ENCODE assay signal across 9 cellular contexts in the genomic region with DNA sequence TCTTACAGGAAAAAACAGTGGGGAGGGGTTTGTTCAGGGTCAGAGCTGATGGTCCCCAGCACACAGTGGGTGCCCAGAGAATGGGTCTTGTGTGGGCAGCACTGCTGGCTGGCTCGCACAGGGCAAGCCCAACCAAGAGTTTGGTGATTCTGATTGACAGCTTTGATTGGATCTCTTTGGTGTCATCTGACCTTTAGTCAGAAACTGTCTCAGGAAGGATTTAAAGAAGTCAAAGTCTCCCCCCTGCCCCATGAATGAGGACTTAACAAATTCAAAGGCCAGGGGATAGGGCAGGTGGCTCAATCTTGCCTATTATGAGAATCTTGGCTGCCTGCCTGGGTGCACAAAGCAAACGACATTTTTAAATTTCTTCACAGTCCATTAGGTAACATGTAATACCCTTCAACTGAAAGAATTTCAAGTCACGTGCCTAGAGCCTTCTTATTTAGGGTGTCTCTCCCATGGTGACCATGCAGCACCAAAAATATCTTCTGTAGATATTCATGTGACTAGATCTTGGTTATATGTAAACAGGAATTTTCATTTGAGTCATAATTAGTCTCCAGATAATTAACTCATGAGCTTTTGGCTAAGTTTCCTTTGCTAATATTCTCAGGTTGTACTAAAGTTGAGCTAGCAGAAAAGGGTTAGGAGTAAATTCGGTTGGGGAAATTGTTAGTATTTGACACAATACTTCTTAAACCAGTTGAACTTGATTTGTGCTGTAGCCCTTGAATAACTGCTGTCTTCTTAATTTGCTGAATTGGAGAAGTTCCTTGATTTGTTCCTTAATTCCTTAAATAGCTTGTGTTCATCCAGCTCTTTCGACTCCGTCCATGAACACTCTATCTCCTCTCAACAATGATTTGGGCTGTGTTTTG. TPM values are rescaled to one million over a fixed set of nuclear protein-coding genes. Genes with fewer than 3 reads are reported as not detected.
DNase-seq lines count a peak whose midpoint lies in the region; TF ChIP-seq lines count a peak whose summit lies in the region.
"Had no signal": no experiment of that assay in that cellular context is flagged by ENCODE, and none has a peak within 500 bp of the region (broad histone marks: within the 10 kb centered on the region; RNA-seq: fewer than 3 reads in every experiment).

No MANE protein-coding gene starts in this region.

- H3K27me3 ChIP-seq in breast epithelium, result no peaks in the 10 kb centered on the region
- H3K27me3 ChIP-seq: SJSA1 had no signal

- no peak overlapping the region for H3K4me3 Mint-ChIP-seq in nephron
- H3K4me3 Mint-ChIP-seq in activated T-cell treated with anti-CD3 and anti-CD28 coated beads, Interleukin-2, amount 50 U/mL, for 24 hours, result no peak overlapping the region

- intact Hi-C loops in breast epithelium (cut with DNase I; ENCODE audit: low total_unique reads), result no loop called here

- peak overlapping the region; percentile 47 to 88 (median 63) for H3K27ac Mint-ChIP-seq in nephron
- no peak overlapping the region for H3K27ac Mint-ChIP-seq in activated T-cell treated with anti-CD3 and anti-CD28 coated beads, Interleukin-2, amount 50 U/mL, for 24 hours

- DNase-seq in D341Med (ENCODE audit: low spot score) (peak; percentile 40), NCI-H1092 (lab: John Stamatoyannopoulos, UW) (peak; percentile 68), breast epithelium (ENCODE audit: low spot score in 2 of 2) (peak in 1 of 2 donors; percentile 42), hippocampal formation (lab: John Stamatoyannopoulos, UW) (no peak), hypothalamus (lab: John Stamatoyannopoulos, UW) (no peak), midbrain (lab: John Stamatoyannopoulos, UW) (no peak)
- DNase-seq in activated T-cell treated with anti-CD3 and anti-CD28 coated beads, Interleukin-2, amount 50 U/mL, for 24 hours, result no peak

- no peaks in the 10 kb centered on the region for H3K9me3 ChIP-seq in breast epithelium
- H3K9me3 ChIP-seq: SJSA1 had no signal

- peaks cover 33% of the 10 kb centered on the region for H3K4me1 Mint-ChIP-seq in nephron
- peaks cover 6% of the 10 kb centered on the region for H3K4me1 Mint-ChIP-seq in activated T-cell treated with anti-CD3 and anti-CD28 coated beads, Interleukin-2, amount 50 U/mL, for 24 hours (ENCODE audit: low read depth)

- no peaks in the 10 kb centered on the region for H3K27me3 Mint-ChIP-seq in nephron (ENCODE audit: low read depth)
- no peaks in the 10 kb centered on the region for H3K27me3 Mint-ChIP-seq in activated T-cell treated with anti-CD3 and anti-CD28 coated beads, Interleukin-2, amount 50 U/mL, for 24 hours

- TF ChIP-seq POLR2A in breast epithelium (IDR thresholded peaks at IDR 0.05), result no peak

- peak overlapping the region; percentile 87 to 89 for H3K27ac ChIP-seq in breast epithelium
- H3K27ac ChIP-seq: SJSA1 had no signal

- H3K36me3 ChIP-seq in breast epithelium, result no peaks in the 10 kb centered on the region
- H3K36me3 ChIP-seq: SJSA1 had no signal

- H3K4me1 ChIP-seq in breast epithelium, result peaks cover 0 to 8% of the 10 kb centered on the region in 2 donors

- H3K9me3 Mint-ChIP-seq in nephron, result no peaks in the 10 kb centered on the region
- H3K9me3 Mint-ChIP-seq in activated T-cell treated with anti-CD3 and anti-CD28 coated beads, Interleukin-2, amount 50 U/mL, for 24 hours, result no peaks in the 10 kb centered on the region

- no peaks in the 10 kb centered on the region for H3K36me3 Mint-ChIP-seq in nephron (ENCODE audit: low read depth)
- no peaks in the 10 kb centered on the region for H3K36me3 Mint-ChIP-seq in activated T-cell treated with anti-CD3 and anti-CD28 coated beads, Interleukin-2, amount 50 U/mL, for 24 hours (ENCODE audit: low read depth)

- no peak for TF ChIP-seq CTCF in breast epithelium (IDR thresholded peaks at IDR 0.05)
- TF ChIP-seq CTCF in nephron (IDR thresholded peaks at IDR 0.05; ENCODE audit: unreplicated experiment in 3 of 3), result no peak

- no peak overlapping the region for H3K4me3 ChIP-seq in breast epithelium
- H3K4me3 ChIP-seq: SJSA1 had no signal

RNA-seq across cellular contexts. Expression of a gene that starts 54.5 kb away (rescaled TPM):
- 100 to 1,000 TPM; 242 to 276 (median 252) TPM for total RNA-seq in breast epithelium

Comparison
In these comparisons a context has a peak if more than half of its experiments do, and no peak if none do; other contexts are left out.
1. DNase-seq: peak in D341Med (single experiment) and NCI-H1092 (single experiment); none in hippocampal formation (0 of 2), hypothalamus (0 of 51), midbrain (single experiment) and activated T-cell treated with anti-CD3 and anti-CD28 coated beads, Interleukin-2, amount 50 U/mL, for 24 hours (single experiment).